9 cellular contexts compared by ENCODE assay signal in genomic region chr7:55593515-55594318, GRCh38. TPM values are rescaled to one million over a fixed set of nuclear protein-coding genes. Genes with fewer than 3 reads are reported as not detected.
A peak's percentile ranks its signal among the peaks of the same experiment; 100 is the strongest.
DNase-seq lines count a peak whose midpoint lies in the region; ATAC-seq, FAIRE-seq and TF ChIP-seq lines count a peak whose summit lies in the region.
"Had no signal": no experiment of that assay in that cellular context is flagged by ENCODE, and none has a peak within 500 bp of the region (broad histone marks: within the 10 kb centered on the region; RNA-seq: fewer than 3 reads in every experiment).

No MANE protein-coding gene starts in this region.

- no peaks in the 10 kb centered on the region for H3K27me3 ChIP-seq in CD8-positive, alpha-beta T cell (ENCODE audit: insufficient read depth, low read length)

- TF ChIP-seq CTCF in CD8-positive, alpha-beta T cell (IDR thresholded peaks at IDR 0.05), result peak; percentile 73
- peak; percentile 55 for TF ChIP-seq CTCF in kidney (IDR thresholded peaks at IDR 0.05; ENCODE audit: borderline replicate concordance, extremely low read depth, insufficient read depth)

- no peak for FAIRE-seq in kidney (lab: Jason Lieb, UNC)

- no peaks in the 10 kb centered on the region for H3K36me3 ChIP-seq in CD8-positive, alpha-beta T cell (ENCODE audit: insufficient read depth, low read length)
- no peaks in the 10 kb centered on the region for H3K36me3 ChIP-seq in kidney (ENCODE audit: control insufficient read depth in 1 of 2, insufficient read depth in 2 of 2, low read length in 2 of 2)

- no peaks in the 10 kb centered on the region for H3K9me3 ChIP-seq in CD8-positive, alpha-beta T cell (ENCODE audit: low read length)
- no peaks in the 10 kb centered on the region for H3K9me3 ChIP-seq in kidney (ENCODE audit: control insufficient read depth in 1 of 2, low read length in 2 of 2)

- H3K4me3 Mint-ChIP-seq in CD8-positive, alpha-beta T cell, result no peak overlapping the region
- no peak overlapping the region for H3K4me3 Mint-ChIP-seq in T-helper 2 cell treated with Interferon-gamma antibody and Interleukin-4, amounts not matched to agents 5 μg/mL and 100 μg/mL, for 36 hours

- H3K4me1 Mint-ChIP-seq in CD8-positive, alpha-beta T cell (ENCODE audit: low read depth), result peaks cover 7% of the 10 kb centered on the region
- H3K4me1 Mint-ChIP-seq in T-helper 2 cell treated with Interferon-gamma antibody and Interleukin-4, amounts not matched to agents 5 μg/mL and 100 μg/mL, for 36 hours (ENCODE audit: low read depth), result peaks cover 6% of the 10 kb centered on the region

- intact Hi-C loops in CD8-positive, alpha-beta T cell (cut with DNase I, micrococcal nuclease), result loop anchor here in 1 of 2 experiments (1.0 to 2.0 kb wide), 3 partner anchors 21 to 313 kb away; partner anchors contain the start of gene VOPP1
- intact Hi-C loops in kidney (cut with DNase I), result no loop called here

- H3K27me3 Mint-ChIP-seq in CD8-positive, alpha-beta T cell (ENCODE audit: low read depth), result peaks cover 2% of the 10 kb centered on the region
- peaks cover 8% of the 10 kb centered on the region for H3K27me3 Mint-ChIP-seq in T-helper 2 cell treated with Interferon-gamma antibody and Interleukin-4, amounts not matched to agents 5 μg/mL and 100 μg/mL, for 36 hours (ENCODE audit: low read depth)

- H3K4me3 ChIP-seq in CD8-positive, alpha-beta T cell (ENCODE audit: low read depth, low read length), result no peak overlapping the region
- H3K4me3 ChIP-seq in kidney (ENCODE audit: low read length in 2 of 2), result no peak overlapping the region
- H3K4me3 ChIP-seq: SK-N-MC had no signal

- no peak overlapping the region for H3K27ac Mint-ChIP-seq in CD8-positive, alpha-beta T cell
- no peak overlapping the region for H3K27ac Mint-ChIP-seq in T-helper 2 cell treated with Interferon-gamma antibody and Interleukin-4, amounts not matched to agents 5 μg/mL and 100 μg/mL, for 36 hours

- CTCF ChIA-PET in CD8-positive, alpha-beta T cell (lab: Charles Lee), result interaction anchor here (0.6 to 2.0 kb wide), 22 partner anchors 12 to 314 kb away, joined by 3 to 8 read pairs (median 3); no protein-coding TSS in a partner anchor

- no peaks in the 10 kb centered on the region for H3K9me3 Mint-ChIP-seq in CD8-positive, alpha-beta T cell
- no peaks in the 10 kb centered on the region for H3K9me3 Mint-ChIP-seq in T-helper 2 cell treated with Interferon-gamma antibody and Interleukin-4, amounts not matched to agents 5 μg/mL and 100 μg/mL, for 36 hours

- no peaks in the 10 kb centered on the region for H3K36me3 Mint-ChIP-seq in CD8-positive, alpha-beta T cell
- no peaks in the 10 kb centered on the region for H3K36me3 Mint-ChIP-seq in T-helper 2 cell treated with Interferon-gamma antibody and Interleukin-4, amounts not matched to agents 5 μg/mL and 100 μg/mL, for 36 hours (ENCODE audit: low read depth)

- peak; percentile 40 to 82 (median 59) for DNase-seq in CD8-positive, alpha-beta T cell
- DNase-seq in M059J (ENCODE audit: low read depth), result peak; percentile 70
- DNase-seq in T-helper 2 cell treated with Interferon-gamma antibody and Interleukin-4, amounts not matched to agents 5 μg/mL and 100 μg/mL, for 36 hours (ENCODE audit: low spot score), result peak; percentile 43
- peak; percentile 52 for DNase-seq in astrocyte of the hippocampus (ENCODE audit: low read depth, low spot score)
- DNase-seq in kidney, result peak; percentile 70
- peak; percentile 44 to 76 for DNase-seq in stimulated activated CD4-positive, alpha-beta T cell treated with anti-CD3 and anti-CD28 coated beads, Interleukin-4, amount 100 ng/mL, for 4 hours

- peaks cover 5% of the 10 kb centered on the region for H3K4me1 ChIP-seq in CD8-positive, alpha-beta T cell (ENCODE audit: insufficient read depth, low read length)
- peaks cover 0 to 5% of the 10 kb centered on the region in 2 donors for H3K4me1 ChIP-seq in kidney (ENCODE audit: control insufficient read depth in 1 of 2, insufficient read depth in 1 of 2, low read depth in 1 of 2, low read length in 2 of 2)

- peak; percentile 51 for ATAC-seq in CD8-positive, alpha-beta T cell
- peak; percentile 57 for ATAC-seq in GM19438 (IDR thresholded peaks at IDR 0.05; ENCODE audit: low read depth, unreplicated experiment)
- ATAC-seq in GM21360 (IDR thresholded peaks at IDR 0.05; ENCODE audit: unreplicated experiment), result no peak

- H3K9ac ChIP-seq in kidney (ENCODE audit: low read length in 2 of 2), result no peak overlapping the region

- no peak overlapping the region for H3K27ac ChIP-seq in CD8-positive, alpha-beta T cell (ENCODE audit: low read depth, low read length)
- H3K27ac ChIP-seq in kidney (ENCODE audit: low read depth in 2 of 2, low read length in 2 of 2), result no peak overlapping the region
- H3K27ac ChIP-seq: SK-N-MC had no signal

- POLR2A ChIA-PET in CD8-positive, alpha-beta T cell (lab: Charles Lee), result no interaction called here

RNA-seq across cellular contexts. Expression of gene VOPP1, which starts 21.4 kb away (rescaled TPM):
- 10 to 100 TPM; 38.7 to 38.9 TPM for total RNA-seq in CD8-positive, alpha-beta T cell
- 71.2 and 89.5 TPM in 2 replicates for total RNA-seq in M059J (2014; rRNA removed; shearing (Covaris generic))
- total RNA-seq in kidney, result 98.7 TPM
- polyA plus RNA-seq in kidney (ENCODE audit: insufficient read depth, low read depth, low replicate concordance), result 47.3 TPM
